9 cellular contexts compared by ENCODE assay signal in the genomic region with DNA sequence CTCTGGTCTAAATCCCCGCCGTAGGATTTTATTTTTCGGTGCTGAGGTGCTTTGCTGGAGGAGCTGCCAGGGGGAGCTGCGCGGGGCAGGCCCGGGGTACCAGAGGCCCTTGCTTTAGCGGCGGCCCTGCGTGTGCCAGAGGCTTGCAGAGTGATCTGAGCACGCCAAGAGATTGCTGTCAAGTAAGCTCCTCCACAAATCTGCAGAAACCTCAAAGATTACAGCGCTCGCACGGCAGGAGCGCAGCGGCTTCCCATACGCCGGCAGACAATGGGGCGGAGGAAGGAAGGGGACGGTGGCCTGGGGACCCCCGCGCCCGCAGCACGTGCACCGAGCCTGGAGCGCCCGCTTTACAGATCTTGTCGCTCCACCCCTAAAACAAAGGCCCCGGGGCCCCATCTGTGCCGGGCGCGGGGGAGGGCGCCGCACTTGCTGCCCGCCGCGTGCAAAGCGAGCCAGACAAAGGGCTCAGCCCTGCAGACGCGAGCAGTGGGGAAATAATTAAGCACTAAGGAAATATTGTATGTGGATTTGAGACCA. TPM values are rescaled to one million over a fixed set of nuclear protein-coding genes. Genes with fewer than 3 reads are reported as not detected.
DNase-seq lines count a peak whose midpoint lies in the region; ATAC-seq and TF ChIP-seq lines count a peak whose summit lies in the region.
"Had no signal": no experiment of that assay in that cellular context is flagged by ENCODE, and none has a peak within 500 bp of the region (broad histone marks: within the 10 kb centered on the region; RNA-seq: fewer than 3 reads in every experiment).

No MANE protein-coding gene starts in this region.

- no peak for TF ChIP-seq CTCF in testis (IDR thresholded peaks at IDR 0.05)

- peaks cover 62% of the 10 kb centered on the region for H3K27me3 ChIP-seq in skeletal muscle satellite cell (ENCODE audit: control insufficient read depth, insufficient read depth, low read length)
- no peaks in the 10 kb centered on the region for H3K27me3 ChIP-seq in testis

- H3K36me3 ChIP-seq in skeletal muscle satellite cell (ENCODE audit: insufficient read depth, low read length) (no peaks in the 10 kb centered on the region), testis (ENCODE audit: low read depth, missing control alignments) (no peaks in the 10 kb centered on the region)

- H3K9me3 Mint-ChIP-seq in activated CD4-positive, alpha-beta T cell treated with anti-CD3 and anti-CD28 coated beads for 36 hours (ENCODE audit: low read depth), result no peaks in the 10 kb centered on the region
- H3K9me3 Mint-ChIP-seq in activated T-cell treated with anti-CD3 and anti-CD28 coated beads, Interleukin-2, amount 50 U/mL, for 4 hours, result no peaks in the 10 kb centered on the region
- H3K9me3 Mint-ChIP-seq: activated B cell treated with CpG ODN at 0.5 μM for 24 hours had no signal

- peaks cover 4% of the 10 kb centered on the region for H3K27me3 Mint-ChIP-seq in activated CD4-positive, alpha-beta T cell treated with anti-CD3 and anti-CD28 coated beads for 36 hours
- H3K27me3 Mint-ChIP-seq in activated T-cell treated with anti-CD3 and anti-CD28 coated beads, Interleukin-2, amount 50 U/mL, for 4 hours (ENCODE audit: low read depth), result peaks cover 26% of the 10 kb centered on the region

- H3K4me1 ChIP-seq in skeletal muscle satellite cell (ENCODE audit: control insufficient read depth, insufficient read depth, low read length), result peaks cover 5% of the 10 kb centered on the region
- H3K4me1 ChIP-seq in testis, result peaks cover 13% of the 10 kb centered on the region

- TF ChIP-seq POLR2A in testis (IDR thresholded peaks at IDR 0.05), result no peak

- POLR2A ChIA-PET in activated CD4-positive, alpha-beta T cell treated with anti-CD3 and anti-CD28 coated beads for 36 hours (lab: Charles Lee), result no interaction called here

- 0 to 4% methylated on average over 11 to 38 of the region's 39 CpGs for WGBS in testis, 2 donors

- peak overlapping the region; percentile 69 for H3K4me2 ChIP-seq in skeletal muscle satellite cell (ENCODE audit: low read length)

- no peak overlapping the region for H3K9ac ChIP-seq in skeletal muscle satellite cell (ENCODE audit: low read depth, low read length)

- intact Hi-C loops in activated CD4-positive, alpha-beta T cell treated with anti-CD3 and anti-CD28 coated beads for 36 hours (cut with DNase I, micrococcal nuclease), result no loop called here
- intact Hi-C loops in head of caudate nucleus (cut with DNase I), result no loop called here
- intact Hi-C loops in testis (cut with DNase I; ENCODE audit: low total_unique reads), result no loop called here

- H3K27ac ChIP-seq in testis, result no peak overlapping the region

- peaks cover 10% of the 10 kb centered on the region for H3K4me1 Mint-ChIP-seq in activated CD4-positive, alpha-beta T cell treated with anti-CD3 and anti-CD28 coated beads for 36 hours
- H3K4me1 Mint-ChIP-seq in activated T-cell treated with anti-CD3 and anti-CD28 coated beads, Interleukin-2, amount 50 U/mL, for 4 hours (ENCODE audit: low read depth), result peaks cover 5% of the 10 kb centered on the region

- H3K27ac Mint-ChIP-seq in activated CD4-positive, alpha-beta T cell treated with anti-CD3 and anti-CD28 coated beads for 36 hours, result no peak overlapping the region
- H3K27ac Mint-ChIP-seq: activated B cell treated with CpG ODN at 0.5 μM for 24 hours had no signal

- H3K4me3 ChIP-seq in skeletal muscle satellite cell (ENCODE audit: low read length) (peak overlapping the region; percentile 43), testis (peak overlapping the region in 1 of 2 donors; percentile 58)

- H3K4me3 Mint-ChIP-seq in activated CD4-positive, alpha-beta T cell treated with anti-CD3 and anti-CD28 coated beads for 36 hours, result peak overlapping the region; percentile 31
- H3K4me3 Mint-ChIP-seq in activated T-cell treated with anti-CD3 and anti-CD28 coated beads, Interleukin-2, amount 50 U/mL, for 4 hours, result peak overlapping the region; percentile 63
- H3K4me3 Mint-ChIP-seq: activated B cell treated with CpG ODN at 0.5 μM for 24 hours had no signal

- peak; percentile 71 for ATAC-seq in activated CD4-positive, alpha-beta T cell treated with anti-CD3 and anti-CD28 coated beads for 36 hours
- peak; percentile 84 to 89 for ATAC-seq in activated T-cell treated with anti-CD3 and anti-CD28 coated beads, Interleukin-2, amount 50 U/mL, for 4 hours

- CTCF ChIA-PET in activated CD4-positive, alpha-beta T cell treated with anti-CD3 and anti-CD28 coated beads for 36 hours (lab: Charles Lee), result interaction anchor here (0.5 to 5.8 kb wide), 3 partner anchors 7 to 30 kb away, joined by 3 to 28 read pairs (median 3); a partner anchor contains a TSS

- no peaks in the 10 kb centered on the region for H3K36me3 Mint-ChIP-seq in activated CD4-positive, alpha-beta T cell treated with anti-CD3 and anti-CD28 coated beads for 36 hours (ENCODE audit: low read depth)
- no peaks in the 10 kb centered on the region for H3K36me3 Mint-ChIP-seq in activated T-cell treated with anti-CD3 and anti-CD28 coated beads, Interleukin-2, amount 50 U/mL, for 4 hours (ENCODE audit: insufficient read depth)

- DNase-seq in activated CD4-positive, alpha-beta T cell treated with anti-CD3 and anti-CD28 coated beads for 36 hours, result peak; percentile 55
- no peak for DNase-seq in activated CD4-positive, alpha-beta T cell treated with anti-CD3 and anti-CD28 coated beads, Interleukin-2, amount 50 U/mL, for 4 hours
- no peak for DNase-seq in activated T-cell treated with anti-CD3 and anti-CD28 coated beads, Interleukin-2, amount 50 U/mL, for 4 hours
- DNase-seq in head of caudate nucleus (peak in 40 of 42 donors; percentile 21 to 79 (median 56)), testis (no peak), NCI-H1105 (lab: John Stamatoyannopoulos, UW) (no peak), NCI-H187 treated with DMSO at 0.1 percent for 48 hours (lab: John Stamatoyannopoulos, UW) (no peak)
- DNase-seq: activated B cell treated with CpG ODN at 0.5 μM for 24 hours had no signal

- H3K9me3 ChIP-seq in skeletal muscle satellite cell (replicated peaks; ENCODE audit: low read length) (no peaks in the 10 kb centered on the region), testis (no peaks in the 10 kb centered on the region)

RNA-seq across cellular contexts. Expression of a gene that starts 9.1 kb away (rescaled TPM):
- total RNA-seq in activated CD4-positive, alpha-beta T cell treated with anti-CD3 and anti-CD28 coated beads for 36 hours, result 10 to 100 TPM; 26.7 to 35.7 TPM
- total RNA-seq in activated T-cell treated with anti-CD3 and anti-CD28 coated beads, Interleukin-2, amount 50 U/mL, for 4 hours, result 10 to 100 TPM; 39.3 to 45.7 (median 41.0) TPM
- 19.9 and 21.8 TPM in 2 replicates for total RNA-seq in skeletal muscle satellite cell (2012; rRNA removed)
- total RNA-seq in testis, result 10 to 100 TPM; 28.8 to 40.5 TPM
- 20.8 TPM for polyA plus RNA-seq in testis (ENCODE audit: insufficient read depth, low read depth, low replicate concordance)

RNA-seq across cellular contexts. Expression of a gene that starts 58.9 kb away (rescaled TPM):
- 10 to 100 TPM; 25.4 to 26.6 TPM for total RNA-seq in activated CD4-positive, alpha-beta T cell treated with anti-CD3 and anti-CD28 coated beads for 36 hours
- total RNA-seq in activated T-cell treated with anti-CD3 and anti-CD28 coated beads, Interleukin-2, amount 50 U/mL, for 4 hours, result 10 to 100 TPM; 16.2 to 20.1 (median 18.4) TPM
- total RNA-seq in skeletal muscle satellite cell (2012; rRNA removed), result 17.5 and 23.1 TPM in 2 replicates
- 10 to 100 TPM; 13.5 to 26.2 TPM for total RNA-seq in testis
- 6.3 TPM for polyA plus RNA-seq in testis (ENCODE audit: insufficient read depth, low read depth, low replicate concordance)

Comparison
In these comparisons a context has a peak if more than half of its experiments do, and no peak if none do; other contexts are left out.
1. DNase-seq: peak in activated CD4-positive, alpha-beta T cell treated with anti-CD3 and anti-CD28 coated beads for 36 hours (single experiment) and head of caudate nucleus (40 of 42); none in activated CD4-positive, alpha-beta T cell treated with anti-CD3 and anti-CD28 coated beads, Interleukin-2, amount 50 U/mL, for 4 hours (0 of 2), activated T-cell treated with anti-CD3 and anti-CD28 coated beads, Interleukin-2, amount 50 U/mL, for 4 hours (single experiment), testis (single experiment), NCI-H1105 (single experiment) and NCI-H187 treated with DMSO at 0.1 percent for 48 hours (single experiment).